Comparison of ENCODE assay signal across 12 cellular contexts in the genomic region with DNA sequence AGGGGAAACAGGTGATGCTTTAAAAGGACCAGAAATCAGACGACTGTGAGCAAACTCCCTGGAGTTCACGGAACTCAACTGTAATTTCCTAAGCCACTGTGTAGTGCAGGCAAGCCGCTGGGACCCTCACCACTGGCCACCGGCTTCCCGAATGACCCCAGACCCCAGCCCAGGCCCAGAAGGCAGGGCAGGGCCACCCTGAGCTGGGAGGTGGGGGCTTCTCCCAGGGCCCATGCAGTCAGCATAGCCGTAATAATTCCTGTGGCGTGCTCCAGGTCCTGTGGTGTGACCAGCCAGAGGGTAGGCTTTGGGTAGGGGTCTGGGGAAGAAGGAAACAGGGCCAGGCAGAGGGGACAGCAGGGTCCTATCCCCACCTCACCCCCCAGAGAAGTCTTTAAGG.
"Had no signal": no experiment of that assay in that cellular context is flagged by ENCODE, and none has a peak within 500 bp of the region (broad histone marks: within the 10 kb centered on the region; RNA-seq: fewer than 3 reads in every experiment).

No MANE protein-coding gene starts in this region.

- H3K4me3 ChIP-seq: ascending aorta, esophagus squamous epithelium had no signal

- H3K4me3 Mint-ChIP-seq: activated CD8-positive, alpha-beta T cell treated with anti-CD3 and anti-CD28 coated beads for 36 hours; stimulated activated effector memory CD8-positive, alpha-beta T cell treated with anti-CD3 and anti-CD28 coated beads, Interleukin-12 subunit alpha, Interleukin-12 subunit beta, amount 100 ng/mL, for 72 hours had no signal

- H3K27ac ChIP-seq: ascending aorta, esophagus squamous epithelium, VCaP had no signal

- H3K9me3 Mint-ChIP-seq: activated CD8-positive, alpha-beta T cell treated with anti-CD3 and anti-CD28 coated beads for 36 hours; activated T-helper 1 cell treated with anti-CD3 and anti-CD28 coated beads, Interleukin-12 subunit alpha, Interleukin-12 subunit beta, Interleukin-2, Interleukin-4 antibody, amounts not matched to agents 30 ng/mL and 10 ng/mL and 1 ng/mL, durations not matched to agents 14 hours and 24 hours and 36 hours; natural killer cell; stimulated activated effector memory CD8-positive, alpha-beta T cell treated with anti-CD3 and anti-CD28 coated beads, Interleukin-12 subunit alpha, Interleukin-12 subunit beta, amount 100 ng/mL, for 72 hours had no signal

- H3K27me3 Mint-ChIP-seq: activated CD8-positive, alpha-beta T cell treated with anti-CD3 and anti-CD28 coated beads for 36 hours had no signal

- DNase-seq: activated CD8-positive, alpha-beta T cell treated with anti-CD3 and anti-CD28 coated beads for 36 hours; esophagus squamous epithelium; foreskin fibroblast; glutamatergic neuron; left colon; natural killer cell; T1000; trophoblast cell had no signal

- H3K27me3 ChIP-seq: ascending aorta, esophagus squamous epithelium had no signal

- H3K36me3 ChIP-seq: ascending aorta, esophagus squamous epithelium had no signal

- H3K36me3 Mint-ChIP-seq: natural killer cell had no signal

- ATAC-seq: activated CD8-positive, alpha-beta T cell treated with anti-CD3 and anti-CD28 coated beads for 36 hours; left colon; natural killer cell; stimulated activated effector memory CD8-positive, alpha-beta T cell treated with anti-CD3 and anti-CD28 coated beads, Interleukin-12 subunit alpha, Interleukin-12 subunit beta, amount 100 ng/mL, for 72 hours had no signal

- H3K9me3 ChIP-seq: ascending aorta, esophagus squamous epithelium had no signal

- H3K27ac Mint-ChIP-seq: activated CD8-positive, alpha-beta T cell treated with anti-CD3 and anti-CD28 coated beads for 36 hours; activated T-helper 1 cell treated with anti-CD3 and anti-CD28 coated beads, Interleukin-12 subunit alpha, Interleukin-12 subunit beta, Interleukin-2, Interleukin-4 antibody, amounts not matched to agents 30 ng/mL and 10 ng/mL and 1 ng/mL, durations not matched to agents 14 hours and 24 hours and 36 hours; natural killer cell; stimulated activated effector memory CD8-positive, alpha-beta T cell treated with anti-CD3 and anti-CD28 coated beads, Interleukin-12 subunit alpha, Interleukin-12 subunit beta, amount 100 ng/mL, for 72 hours had no signal
